ENCODE assay signal across 12 cellular contexts in the genomic region with DNA sequence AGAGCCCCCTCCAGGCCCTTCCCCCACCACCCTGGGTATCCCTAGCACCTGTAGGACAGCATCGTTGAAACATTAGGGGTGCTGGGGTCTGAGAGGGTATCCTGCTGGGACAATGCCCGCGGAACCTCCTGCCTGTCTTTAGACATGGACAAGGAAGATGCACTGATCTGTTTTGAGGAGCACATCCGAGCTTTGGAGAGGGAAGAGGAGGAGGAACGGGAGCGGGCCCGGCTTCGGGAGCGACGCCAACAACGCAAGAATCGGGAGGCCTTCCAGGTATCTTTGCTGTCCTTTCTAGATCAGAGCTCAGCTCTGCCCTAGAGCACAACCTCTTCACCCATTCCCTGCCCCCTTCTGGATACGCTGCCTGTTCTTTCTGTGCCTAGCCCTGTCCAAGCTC. TPM values are rescaled to one million over a fixed set of nuclear protein-coding genes. Genes with fewer than 3 reads are reported as not detected.
DNase-seq lines count a peak whose midpoint lies in the region; ATAC-seq, FAIRE-seq and TF ChIP-seq lines count a peak whose summit lies in the region.
"Had no signal": no experiment of that assay in that cellular context is flagged by ENCODE, and none has a peak within 500 bp of the region (broad histone marks: within the 10 kb centered on the region; RNA-seq: fewer than 3 reads in every experiment).

No MANE protein-coding gene starts in this region.

- H4K91ac ChIP-seq in H9 (ENCODE audit: insufficient read length, low read depth, low read length) = no peak overlapping the region

- H3K9ac ChIP-seq in H9 (ENCODE audit: extremely low read depth, insufficient read length, low read length) (no peak overlapping the region), astrocyte (ENCODE audit: low read length) (no peak overlapping the region), mesendoderm (ENCODE audit: low read length) (peak overlapping the region; percentile 39), stomach smooth muscle (ENCODE audit: low read length in 2 of 2) (peak overlapping the region; percentile 23 to 36)

- WGBS in H9 (ENCODE audit: extremely low coverage, insufficient read length, low lambda C conversion rate) = no CpG with 5 or more reads among the region's 13 CpGs
- no CpG with 5 or more reads among the region's 13 CpGs for WGBS in mesendoderm (ENCODE audit: extremely low coverage, insufficient coverage, low lambda C conversion rate)

- H3K36me3 Mint-ChIP-seq in H9 (ENCODE audit: insufficient read depth in 1 of 3, low read depth in 3 of 3) (peaks cover 11 to 39% (median 27%) of the 10 kb centered on the region in 3 experiments; a peak in 6 of 7 replicates), astrocyte (ENCODE audit: low read depth, unreplicated experiment) (peaks cover 8% of the 10 kb centered on the region)

- no peaks in the 10 kb centered on the region for H3K9me3 Mint-ChIP-seq in H9
- H3K9me3 Mint-ChIP-seq in astrocyte (ENCODE audit: unreplicated experiment) = no peaks in the 10 kb centered on the region

- ATAC-seq in lower lobe of right lung = no peak

- no peak overlapping the region for H3K4ac ChIP-seq in H9 (ENCODE audit: low read depth, low read length)
- no peak overlapping the region for H3K4ac ChIP-seq in mesendoderm (ENCODE audit: low read depth, low read length)

- H4K20me1 ChIP-seq in H9 (ENCODE audit: control insufficient read depth, insufficient read depth, insufficient read length) (no peaks in the 10 kb centered on the region), astrocyte (ENCODE audit: insufficient read depth, low read length) (peaks cover 8% of the 10 kb centered on the region)

- H3K27ac Mint-ChIP-seq in H9 (peak overlapping the region; percentile 17 to 93 (median 78); a peak in 5 of 7 replicates), astrocyte (ENCODE audit: unreplicated experiment) (peak overlapping the region; percentile 22)

- H4K8ac ChIP-seq in H9 (replicated peaks; ENCODE audit: insufficient read length, low read depth, low read length) (no peak overlapping the region), mesendoderm (ENCODE audit: low read depth, low read length) (no peak overlapping the region)

- no peak overlapping the region for H3T11ph ChIP-seq in H9 (ENCODE audit: low read length)

- H2BK5ac ChIP-seq in H9 (ENCODE audit: insufficient read length, low read length) (no peak overlapping the region), mesendoderm (ENCODE audit: low read length) (no peak overlapping the region)

- H2BK15ac ChIP-seq in H9 (ENCODE audit: low read depth, low read length) (no peak overlapping the region), mesendoderm (replicated peaks; ENCODE audit: low read depth) (no peak overlapping the region)

- DNase-seq in H9 = peak; percentile 29
- DNase-seq in astrocyte (ENCODE audit: low read depth) = no peak
- DNase-seq in mesendoderm = no peak
- DNase-seq in H4 (ENCODE audit: low spot score) = no peak
- no peak for DNase-seq in RCC 7860 (ENCODE audit: low spot score)
- no peak for DNase-seq in lower lobe of right lung
- DNase-seq: DMS79, esophagus squamous epithelium had no signal

- intact Hi-C loops in lower lobe of right lung (cut with DNase I) = no loop called here

- TF ChIP-seq CTCF in H9 (conservative IDR thresholded peaks at IDR 0.05) = no peak
- TF ChIP-seq CTCF in astrocyte (IDR thresholded peaks at IDR 0.05; ENCODE audit: insufficient read depth, low read depth, low read length) = no peak
- no peak for TF ChIP-seq CTCF in lower lobe of right lung (IDR thresholded peaks at IDR 0.05)

- H4K5ac ChIP-seq in H9 (ENCODE audit: insufficient read length, low read depth, low read length) = no peak overlapping the region
- H4K5ac ChIP-seq in mesendoderm (ENCODE audit: low read length) = no peak overlapping the region

- H3K27ac ChIP-seq in H9 (ENCODE audit: insufficient read length, low read depth, low read length) = no peak overlapping the region
- H3K27ac ChIP-seq in astrocyte (ENCODE audit: low read depth, low read length) = no peak overlapping the region
- H3K27ac ChIP-seq in mesendoderm (ENCODE audit: low read depth, low read length) = no peak overlapping the region
- H3K27ac ChIP-seq in stomach smooth muscle (ENCODE audit: low read length) = peak overlapping the region; percentile 62
- H3K27ac ChIP-seq in lower lobe of right lung = no peak overlapping the region
- H3K27ac ChIP-seq: C4-2B, SJCRH30 had no signal

- H2AK5ac ChIP-seq in H9 (ENCODE audit: insufficient read length, low read length) (no peak overlapping the region), mesendoderm (ENCODE audit: low read length) (no peak overlapping the region)

- peaks cover 3% of the 10 kb centered on the region for H3K23me2 ChIP-seq in H9 (ENCODE audit: insufficient read length, low read depth, low read length, poor library complexity, severe bottlenecking)

- H3K56ac ChIP-seq in H9 (ENCODE audit: insufficient read length, low read depth, low read length) (no peak overlapping the region), mesendoderm (ENCODE audit: low read length) (peak overlapping the region; percentile 43)

- H3K18ac ChIP-seq in H9 (ENCODE audit: insufficient read length, low read depth, low read length) (no peak overlapping the region), mesendoderm (ENCODE audit: low read length) (no peak overlapping the region)

- H3K4me3 ChIP-seq in astrocyte (ENCODE audit: insufficient read depth, low read depth, low read length) = no peak overlapping the region
- H3K4me3 ChIP-seq in mesendoderm (ENCODE audit: low read length) = no peak overlapping the region
- peak overlapping the region; percentile 35 to 37 for H3K4me3 ChIP-seq in stomach smooth muscle (ENCODE audit: low read length in 2 of 2)
- no peak overlapping the region for H3K4me3 ChIP-seq in lower lobe of right lung
- H3K4me3 ChIP-seq: esophagus squamous epithelium, SJCRH30 had no signal

- H2BK20ac ChIP-seq in H9 (ENCODE audit: low read depth, low read length, poor library complexity, severe bottlenecking) = no peak overlapping the region

- no peak overlapping the region for H3K23ac ChIP-seq in H9 (ENCODE audit: insufficient read length, low read depth, low read length)
- no peak overlapping the region for H3K23ac ChIP-seq in mesendoderm (ENCODE audit: low read length)

- H3K4me2 ChIP-seq in H9 (ENCODE audit: insufficient read depth, insufficient read length, low read length) (no peak overlapping the region), astrocyte (ENCODE audit: low read length) (no peak overlapping the region), mesendoderm (ENCODE audit: low read length) (no peak overlapping the region)

- H3K36me3 ChIP-seq in astrocyte (ENCODE audit: insufficient read depth, low read length) (peaks cover 8% of the 10 kb centered on the region), mesendoderm (ENCODE audit: control insufficient read depth, insufficient read depth, low read length) (no peaks in the 10 kb centered on the region), stomach smooth muscle (ENCODE audit: control insufficient read depth in 2 of 2, insufficient read depth in 2 of 2, low read length in 2 of 2) (peaks cover 13 to 39% of the 10 kb centered on the region in 2 donors), lower lobe of right lung (peaks cover 39% of the 10 kb centered on the region)
- H3K36me3 ChIP-seq: SJCRH30 had no signal

- H3K79me2 ChIP-seq in H9 (ENCODE audit: insufficient read depth, low read length) (no peaks in the 10 kb centered on the region), astrocyte (ENCODE audit: insufficient read depth, low read length) (no peaks in the 10 kb centered on the region), mesendoderm (ENCODE audit: control insufficient read depth, insufficient read depth, low read length) (no peaks in the 10 kb centered on the region)

- H2BK12ac ChIP-seq in H9 (ENCODE audit: insufficient read length, low read depth, low read length) = no peak overlapping the region

- H3K27me3 Mint-ChIP-seq in H9 (ENCODE audit: low read depth) (no peaks in the 10 kb centered on the region; the same call in none of the 2 replicates), astrocyte (ENCODE audit: low read depth, unreplicated experiment) (no peaks in the 10 kb centered on the region)

- H3K9me3 ChIP-seq in H9 (ENCODE audit: control insufficient read depth, low read depth, low read length) = no peaks in the 10 kb centered on the region
- H3K9me3 ChIP-seq in astrocyte (ENCODE audit: insufficient read depth, low read depth, low read length) = no peaks in the 10 kb centered on the region
- H3K9me3 ChIP-seq in stomach smooth muscle (ENCODE audit: control insufficient read depth in 2 of 2, low read length in 2 of 2) = no peaks in the 10 kb centered on the region
- H3K9me3 ChIP-seq in lower lobe of right lung = no peaks in the 10 kb centered on the region
- H3K9me3 ChIP-seq: esophagus squamous epithelium, SJCRH30 had no signal

- H3K14ac ChIP-seq in H9 (ENCODE audit: insufficient read depth, low read length) = no peak overlapping the region

- H2BK120ac ChIP-seq in H9 (ENCODE audit: low read depth, low read length, poor library complexity, severe bottlenecking) (no peak overlapping the region), mesendoderm (ENCODE audit: low read depth, low read length) (no peak overlapping the region)

- H3K4me1 ChIP-seq in H9 (ENCODE audit: insufficient read depth, low read length) = peaks cover 5% of the 10 kb centered on the region; the same call in 1 of the 2 replicates
- H3K4me1 ChIP-seq in astrocyte (ENCODE audit: insufficient read depth, low read length) = peaks cover 5% of the 10 kb centered on the region
- H3K4me1 ChIP-seq in mesendoderm (ENCODE audit: control insufficient read depth, low read depth, low read length) = peaks cover 8% of the 10 kb centered on the region
- H3K4me1 ChIP-seq in stomach smooth muscle (ENCODE audit: control insufficient read depth, insufficient read depth, low read length) = peaks cover 17% of the 10 kb centered on the region
- peaks cover 18% of the 10 kb centered on the region for H3K4me1 ChIP-seq in lower lobe of right lung

- no peaks in the 10 kb centered on the region for H3K27me3 ChIP-seq in H9 (ENCODE audit: insufficient read depth, low read length)
- H3K27me3 ChIP-seq in astrocyte (ENCODE audit: insufficient read depth, low read length) = no peaks in the 10 kb centered on the region
- no peaks in the 10 kb centered on the region for H3K27me3 ChIP-seq in mesendoderm (ENCODE audit: insufficient read depth, low read length, poor library complexity)
- H3K27me3 ChIP-seq in stomach smooth muscle (ENCODE audit: control insufficient read depth in 1 of 2, insufficient read depth in 2 of 2, low read length in 2 of 2) = no peaks in the 10 kb centered on the region
- no peaks in the 10 kb centered on the region for H3K27me3 ChIP-seq in lower lobe of right lung (ENCODE audit: low read depth)
- H3K27me3 ChIP-seq: esophagus squamous epithelium, SJCRH30 had no signal

- FAIRE-seq in astrocyte (lab: Jason Lieb, UNC) = no peak
- no peak for FAIRE-seq in RCC 7860 (lab: Jason Lieb, UNC)
- FAIRE-seq: islet of Langerhans had no signal

- H2AFZ ChIP-seq in H9 (ENCODE audit: low read length) (no peak overlapping the region), astrocyte (ENCODE audit: low read depth, low read length) (no peak overlapping the region)

- H3K4me1 Mint-ChIP-seq in H9 (peaks cover 20 to 24% of the 10 kb centered on the region in 2 experiments), astrocyte (ENCODE audit: low read depth, unreplicated experiment) (peaks cover 14% of the 10 kb centered on the region)

- H3K4me3 Mint-ChIP-seq in H9 (no peak overlapping the region; a peak in 1 of 5 replicates), astrocyte (ENCODE audit: unreplicated experiment) (no peak overlapping the region)

- H3K79me1 ChIP-seq in H9 (ENCODE audit: insufficient read depth, low read depth, low read length, poor library complexity, severe bottlenecking) (no peaks in the 10 kb centered on the region), mesendoderm (ENCODE audit: low read length) (no peaks in the 10 kb centered on the region)

RNA-seq across cellular contexts. Expression of a gene that starts 13.2 kb away (rescaled TPM):
- total RNA-seq in H9 (2021) (17.4 and 19.0 TPM in 2 replicates), astrocyte (8.9 and 10.1 TPM in 2 replicates), lower lobe of right lung (19.3 TPM)
- polyA plus RNA-seq in mesendoderm (2013, experiment 1 of 2) = 4.3 TPM
- 4.5 TPM for polyA plus RNA-seq in mesendoderm (2013, experiment 2 of 2)
- 5.8 and 9.8 TPM in 2 replicates for total RNA-seq in H4 (2014; rRNA removed; shearing (Covaris generic))

RNA-seq across cellular contexts. Expression of a gene that starts 31.1 kb away (rescaled TPM):
- total RNA-seq in H9 (2021) (0.42 and 0.46 TPM in 2 replicates), astrocyte (0.57 and 0.60 TPM in 2 replicates), lower lobe of right lung (0.65 TPM)
- polyA plus RNA-seq in mesendoderm (2013, experiment 1 of 2) = 0.08 TPM
- polyA plus RNA-seq in mesendoderm (2013, experiment 2 of 2) = 0.06 TPM
- 0.39 and 3.8 TPM in 2 replicates for total RNA-seq in H4 (2014; rRNA removed; shearing (Covaris generic))

Comparison
In these comparisons a context has a peak if more than half of its experiments do, and no peak if none do; other contexts are left out.
1. H3K9ac ChIP-seq: peak in mesendoderm (single experiment) and stomach smooth muscle (2 of 2); none in H9 (single experiment) and astrocyte (single experiment).
2. H3K4me3 ChIP-seq: peak in stomach smooth muscle (2 of 2); none in astrocyte (single experiment), mesendoderm (single experiment) and lower lobe of right lung (single experiment).